ENCODE assay signal across 26 cellular contexts in the genomic region with DNA sequence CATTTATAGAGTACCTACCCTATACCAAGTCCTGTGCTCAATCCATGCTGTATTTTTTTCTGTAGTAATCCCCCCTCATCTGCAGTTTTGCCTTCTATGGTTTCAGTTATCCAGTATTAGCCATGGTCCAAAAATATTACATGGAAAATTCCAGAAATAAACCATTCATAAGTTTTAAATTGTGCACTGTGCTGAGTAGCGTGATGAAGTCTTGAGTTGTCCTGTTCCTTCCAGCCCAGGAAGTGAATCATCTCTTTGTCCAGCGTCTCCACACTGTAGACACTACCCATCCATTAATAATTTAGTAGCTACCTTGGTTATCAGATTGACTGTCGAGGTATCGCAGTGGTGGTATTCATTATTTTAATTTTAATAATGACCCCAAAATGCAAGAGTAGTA.
"Had no signal": no experiment of that assay in that cellular context is flagged by ENCODE, and none has a peak within 500 bp of the region (broad histone marks: within the 10 kb centered on the region; RNA-seq: fewer than 3 reads in every experiment).

No MANE protein-coding gene starts in this region.

- H3K9me3 ChIP-seq: body of pancreas, esophagus muscularis mucosa, ovary, prostate gland, uterus had no signal

- H3K36me3 ChIP-seq: ovary, prostate gland, uterus had no signal

- H3K4me3 ChIP-seq: body of pancreas, coronary artery, esophagus muscularis mucosa, ovary, prostate gland, uterus had no signal

- ATAC-seq: body of pancreas; left ventricle myocardium superior; sciatic nerve; stimulated activated memory B cell treated with anti-CD40 and anti-IgM and Interleukin-4, amounts not matched to agents 10 μg/mL and 1 μg/mL and 100 μg/mL, for 72 hours; stimulated activated naive CD8-positive, alpha-beta T cell treated with anti-CD3 and anti-CD28 coated beads, Interleukin-15, amount 100 ng/mL, for 72 hours had no signal

- H3K27me3 ChIP-seq: body of pancreas, esophagus muscularis mucosa, ovary, uterus had no signal

- H3K4me1 ChIP-seq: body of pancreas, esophagus muscularis mucosa, prostate gland, uterus had no signal

- H3K27me3 Mint-ChIP-seq: activated naive CD8-positive, alpha-beta T cell; stimulated activated memory B cell treated with anti-CD40 and anti-IgM and Interleukin-4, amounts not matched to agents 10 μg/mL and 1 μg/mL and 100 μg/mL, for 72 hours; stimulated activated naive CD8-positive, alpha-beta T cell treated with anti-CD3 and anti-CD28 coated beads, Interleukin-15, amount 100 ng/mL, for 72 hours; type B pancreatic cell had no signal

- H3K36me3 Mint-ChIP-seq: type B pancreatic cell had no signal

- H3K4me3 Mint-ChIP-seq: activated naive CD8-positive, alpha-beta T cell; naive B cell; stimulated activated memory B cell treated with anti-CD40 and anti-IgM and Interleukin-4, amounts not matched to agents 10 μg/mL and 1 μg/mL and 100 μg/mL, for 72 hours; stimulated activated naive CD8-positive, alpha-beta T cell treated with anti-CD3 and anti-CD28 coated beads, Interleukin-15, amount 100 ng/mL, for 72 hours; type B pancreatic cell had no signal

- H3K9me3 Mint-ChIP-seq: type B pancreatic cell had no signal

- H3K4me1 Mint-ChIP-seq: naive B cell; stimulated activated naive CD8-positive, alpha-beta T cell treated with anti-CD3 and anti-CD28 coated beads, Interleukin-15, amount 100 ng/mL, for 72 hours had no signal

- DNase-seq: activated CD4-positive, alpha-beta T cell treated with anti-CD3 and anti-CD28 coated beads for 4 hours; activated CD4-positive, alpha-beta T cell treated with anti-CD3 and anti-CD28 coated beads, Interleukin-2, amount 50 U/mL, for 4 hours; activated effector memory CD4-positive, alpha-beta T cell treated with Interleukin-2 at 50 U/mL for 16 hours; activated naive CD4-positive, alpha-beta T cell treated with Interleukin-2 at 50 U/mL for 16 hours; anterior cingulate cortex; body of pancreas; glutamatergic neuron; left ventricle myocardium superior; naive B cell; ovary; retina; small intestine; stimulated activated CD4-positive, alpha-beta T cell treated with anti-CD3 and anti-CD28 coated beads, Interleukin-4, amount 100 ng/mL, for 4 hours; stimulated activated CD8-positive, alpha-beta memory T cell treated with anti-CD3 and anti-CD28 coated beads, Interleukin-4, amount 100 ng/mL, for 48 hours; stimulated activated naive CD8-positive, alpha-beta T cell treated with anti-CD3 and anti-CD28 coated beads, Interleukin-15, amount 100 ng/mL, for 72 hours; substantia nigra; T-helper 9 cell; uterus had no signal

- H3K27ac Mint-ChIP-seq: activated naive CD8-positive, alpha-beta T cell; naive B cell; stimulated activated memory B cell treated with anti-CD40 and anti-IgM and Interleukin-4, amounts not matched to agents 10 μg/mL and 1 μg/mL and 100 μg/mL, for 72 hours; stimulated activated naive CD8-positive, alpha-beta T cell treated with anti-CD3 and anti-CD28 coated beads, Interleukin-15, amount 100 ng/mL, for 72 hours; type B pancreatic cell had no signal

- H3K27ac ChIP-seq: body of pancreas, coronary artery, esophagus muscularis mucosa, ovary, prostate gland, uterus, VCaP had no signal
